ENCODE assay signal across 9 cellular contexts in the genomic region with DNA sequence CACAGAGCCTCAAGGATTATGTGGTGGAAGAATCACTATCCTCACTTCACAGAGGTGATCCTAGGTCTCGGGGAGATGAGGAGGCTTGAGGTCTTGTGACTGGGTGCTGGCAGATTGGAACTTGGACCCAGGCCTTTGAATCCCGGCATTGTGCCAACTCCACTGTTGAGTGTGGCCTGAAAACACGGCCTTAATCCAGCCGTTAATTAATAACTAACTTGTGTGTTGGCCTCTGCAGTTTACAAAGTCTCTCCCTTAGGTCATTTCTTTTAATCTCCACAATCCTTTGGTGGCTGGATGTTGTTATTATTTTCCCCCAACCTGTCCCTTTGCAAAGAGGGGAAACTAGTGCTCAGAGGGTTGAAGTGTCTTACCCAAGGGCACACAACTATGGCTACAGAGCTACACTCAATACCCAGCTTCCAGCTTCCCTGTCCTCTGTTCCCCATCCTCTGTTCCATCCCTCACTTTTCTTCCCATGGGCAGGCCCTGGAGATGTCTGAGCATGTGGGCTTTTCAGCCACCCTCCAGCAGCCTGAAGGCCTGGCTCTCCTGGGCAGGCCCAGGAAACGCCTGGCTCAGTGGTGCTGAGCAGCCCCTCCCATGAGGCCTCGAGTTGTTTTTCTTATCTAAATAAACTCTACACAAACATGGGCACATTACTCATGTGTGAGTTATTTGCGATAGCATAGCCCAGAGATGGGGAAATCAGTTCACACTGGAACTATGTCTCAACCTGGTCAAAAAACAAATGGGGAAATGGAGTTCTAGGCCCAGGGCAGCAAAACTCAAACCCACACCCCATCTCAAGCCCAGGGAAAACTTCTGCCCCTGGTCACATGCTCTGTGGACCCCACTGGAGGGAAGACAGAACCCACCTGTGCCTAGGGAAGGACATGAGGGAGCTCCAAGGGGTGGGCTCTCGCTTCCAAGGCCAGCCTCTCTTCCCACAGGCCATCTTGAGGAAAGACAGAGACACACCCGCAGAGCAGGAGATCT. TPM values are rescaled to one million over a fixed set of nuclear protein-coding genes. Genes with fewer than 3 reads are reported as not detected.
A peak's percentile ranks its signal among the peaks of the same experiment; 100 is the strongest.
DNase-seq lines count a peak whose midpoint lies in the region; ATAC-seq and TF ChIP-seq lines count a peak whose summit lies in the region.
"Had no signal": no experiment of that assay in that cellular context is flagged by ENCODE, and none has a peak within 500 bp of the region (broad histone marks: within the 10 kb centered on the region; RNA-seq: fewer than 3 reads in every experiment).

No MANE protein-coding gene starts in this region.

- H3K4me3 Mint-ChIP-seq in brain (peak overlapping the region in 1 of 5 experiments; percentile 57), type B pancreatic cell (peak overlapping the region; percentile 77)

- DNase-seq in left lobe of liver (ENCODE audit: low spot score) (peak; percentile 94), type B pancreatic cell (ENCODE audit: extremely low spot score, unreplicated experiment) (no peak)
- DNase-seq: NCI-H774 had no signal

- H3K27me3 Mint-ChIP-seq in brain (peaks cover 7% of the 10 kb centered on the region), type B pancreatic cell (no peaks in the 10 kb centered on the region)

- H3K36me3 Mint-ChIP-seq in brain (no peaks in the 10 kb centered on the region), type B pancreatic cell (no peaks in the 10 kb centered on the region)

- H3K4me1 Mint-ChIP-seq in brain, result peaks cover 18% of the 10 kb centered on the region
- H3K4me1 Mint-ChIP-seq in type B pancreatic cell (ENCODE audit: unreplicated experiment), result peaks cover 42% of the 10 kb centered on the region

- no peaks in the 10 kb centered on the region for H3K9me3 ChIP-seq in KOPT-K1 (ENCODE audit: insufficient read depth, low read length, poor library complexity, severe bottlenecking)

- ATAC-seq in left lobe of liver (peak; percentile 85), GM18502 (IDR thresholded peaks at IDR 0.05; ENCODE audit: poor library complexity, unreplicated experiment) (no peak), HG03571 (IDR thresholded peaks at IDR 0.05; ENCODE audit: unreplicated experiment) (no peak), GM19463 (IDR thresholded peaks at IDR 0.05; ENCODE audit: unreplicated experiment) (no peak), GM18870 (IDR thresholded peaks at IDR 0.05; ENCODE audit: unreplicated experiment) (no peak)

- peak overlapping the region; percentile 50 for H3K27ac ChIP-seq in KOPT-K1 (ENCODE audit: low read depth, low read length, poor library complexity, severe bottlenecking)

- TF ChIP-seq CTCF in brain (conservative IDR thresholded peaks at IDR 0.05) (no peak), type B pancreatic cell (conservative IDR thresholded peaks at IDR 0.05) (no peak)

- peak overlapping the region in 4 of 5 experiments; percentile 55 to 92 (median 66) for H3K27ac Mint-ChIP-seq in brain
- H3K27ac Mint-ChIP-seq in type B pancreatic cell, result peak overlapping the region; percentile 96

- peaks cover 0 to 2% (median 0%) of the 10 kb centered on the region in 5 experiments for H3K9me3 Mint-ChIP-seq in brain
- H3K9me3 Mint-ChIP-seq in type B pancreatic cell, result peaks cover 3% of the 10 kb centered on the region

- H3K36me3 ChIP-seq in KOPT-K1 (ENCODE audit: insufficient read depth, low read length), result no peaks in the 10 kb centered on the region

RNA-seq across cellular contexts. Expression of gene SMAD3, which starts 16.8 kb away (rescaled TPM):
- 7.8 TPM for polyA plus RNA-seq in brain (ENCODE audit: insufficient read depth, low read depth, low replicate concordance)
- total RNA-seq in left lobe of liver (17.1 TPM), type B pancreatic cell (ENCODE audit: low replicate concordance) (52.0 and 59.0 TPM in 2 replicates)
